In genomic region chr4:8728536-8729407, GRCh38 we compare ENCODE assay signal across 15 cellular contexts.
A peak's percentile ranks its signal among the peaks of the same experiment; 100 is the strongest.
DNase-seq lines count a peak whose midpoint lies in the region; ATAC-seq and TF ChIP-seq lines count a peak whose summit lies in the region.
"Had no signal": no experiment of that assay in that cellular context is flagged by ENCODE, and none has a peak within 500 bp of the region (broad histone marks: within the 10 kb centered on the region; RNA-seq: fewer than 3 reads in every experiment).

No MANE protein-coding gene starts in this region.

- H3K9me3 ChIP-seq in BLaER1 (no peaks in the 10 kb centered on the region), DND-41 (ENCODE audit: insufficient read depth, low read length, severe bottlenecking) (no peaks in the 10 kb centered on the region), endodermal cell (ENCODE audit: control insufficient read depth, low read length) (no peaks in the 10 kb centered on the region), neuronal stem cell (replicated peaks in 1 of 2; ENCODE audit: control insufficient read depth in 2 of 2, insufficient read depth in 1 of 2, low read depth in 1 of 2, low read length in 2 of 2) (no peaks in the 10 kb centered on the region)
- H3K9me3 ChIP-seq: MG63 had no signal

- no peaks in the 10 kb centered on the region for H3K36me3 Mint-ChIP-seq in endodermal cell (ENCODE audit: low read depth)

- ATAC-seq in DND-41 (ENCODE audit: insufficient read depth, low read depth): no peak
- ATAC-seq in GM18517 (IDR thresholded peaks at IDR 0.05; ENCODE audit: unreplicated experiment): no peak
- no peak for ATAC-seq in HG03565 (IDR thresholded peaks at IDR 0.05; ENCODE audit: unreplicated experiment)

- H3K9ac ChIP-seq in BLaER1 (no peak overlapping the region), DND-41 (ENCODE audit: low read depth, low read length) (no peak overlapping the region), endodermal cell (ENCODE audit: extremely low read depth, low read length, poor library complexity, severe bottlenecking) (no peak overlapping the region), neuronal stem cell (ENCODE audit: low read depth, low read length, poor library complexity) (no peak overlapping the region)

- DNase-seq in DND-41 (peak; percentile 1), endodermal cell (peak; percentile 30), neuronal stem cell (ENCODE audit: low spot score) (no peak), hypothalamus (lab: John Stamatoyannopoulos, UW) (no peak), SW480 (ENCODE audit: low spot score) (no peak)
- DNase-seq: activated naive CD4-positive, alpha-beta T cell; MG63; NCI-H1930; NCI-H446; nucleus accumbens; SIG-M5; stimulated activated CD4-positive, alpha-beta T cell treated with anti-CD3 and anti-CD28 coated beads, Interleukin-1b, Interleukin-23, amount 100 ng/mL, for 48 hours had no signal

- no peak overlapping the region for H3K27ac Mint-ChIP-seq in endodermal cell

- H4K20me1 ChIP-seq in BLaER1 (no peaks in the 10 kb centered on the region), DND-41 (ENCODE audit: insufficient read depth, low read length) (peaks cover 1% of the 10 kb centered on the region; the same call in 1 of the 2 replicates)

- no peak overlapping the region for H3K4me2 ChIP-seq in BLaER1
- no peak overlapping the region for H3K4me2 ChIP-seq in DND-41 (ENCODE audit: insufficient read depth, low read length)
- no peak overlapping the region for H3K4me2 ChIP-seq in neuronal stem cell (ENCODE audit: insufficient read depth, low read length, poor library complexity, severe bottlenecking)

- peaks cover 6% of the 10 kb centered on the region for H3K27me3 Mint-ChIP-seq in endodermal cell (ENCODE audit: insufficient read depth)

- H3K27me3 ChIP-seq in BLaER1 (no peaks in the 10 kb centered on the region), DND-41 (ENCODE audit: insufficient read depth, low read length, poor library complexity) (no peaks in the 10 kb centered on the region), endodermal cell (ENCODE audit: control insufficient read depth, insufficient read depth, low read length, poor library complexity, severe bottlenecking) (no peaks in the 10 kb centered on the region), neuronal stem cell (ENCODE audit: control insufficient read depth in 3 of 3, insufficient read depth in 3 of 3, low read depth in 1 of 3, low read length in 3 of 3) (peaks cover 0 to 5% (median 0%) of the 10 kb centered on the region in 3 experiments)
- H3K27me3 ChIP-seq: MG63 had no signal

- no peak overlapping the region for H4K8ac ChIP-seq in neuronal stem cell (ENCODE audit: low read depth, low read length)

- H3K27ac ChIP-seq in BLaER1: peak overlapping the region; percentile 62; the same call in 1 of the 2 replicates
- no peak overlapping the region for H3K27ac ChIP-seq in DND-41 (ENCODE audit: low read length)
- H3K27ac ChIP-seq in endodermal cell (ENCODE audit: low read depth, low read length): no peak overlapping the region
- no peak overlapping the region for H3K27ac ChIP-seq in neuronal stem cell (replicated peaks; ENCODE audit: low read length)

- H2BK15ac ChIP-seq in neuronal stem cell (ENCODE audit: low read length): peak overlapping the region; percentile 93

- H3K4me3 Mint-ChIP-seq in endodermal cell: no peak overlapping the region

- TF ChIP-seq CTCF in DND-41 (IDR thresholded peaks at IDR 0.05; ENCODE audit: borderline replicate concordance, extremely low read depth, low read length, poor library complexity, severe bottlenecking): no peak
- TF ChIP-seq CTCF in endodermal cell (conservative IDR thresholded peaks at IDR 0.05): no peak

- H3K36me3 ChIP-seq in BLaER1 (no peaks in the 10 kb centered on the region), DND-41 (ENCODE audit: insufficient read depth, low read length) (no peaks in the 10 kb centered on the region), endodermal cell (ENCODE audit: control insufficient read depth, insufficient read depth, low read length) (no peaks in the 10 kb centered on the region), neuronal stem cell (replicated peaks in 1 of 2; ENCODE audit: control insufficient read depth in 2 of 2, insufficient read depth in 2 of 2, low read length in 2 of 2) (no peaks in the 10 kb centered on the region)
- H3K36me3 ChIP-seq: MG63 had no signal

- H3K4me1 ChIP-seq in BLaER1 (peaks cover 17% of the 10 kb centered on the region), DND-41 (ENCODE audit: insufficient read depth, low read length) (no peaks in the 10 kb centered on the region), endodermal cell (ENCODE audit: control insufficient read depth, insufficient read depth, low read length) (no peaks in the 10 kb centered on the region), neuronal stem cell (ENCODE audit: control insufficient read depth in 2 of 2, insufficient read depth in 1 of 2, low read depth in 1 of 2, low read length in 2 of 2) (peaks cover 0 to 5% of the 10 kb centered on the region in 2 donors)

- H3K4ac ChIP-seq in neuronal stem cell (ENCODE audit: low read length): no peak overlapping the region

- H2AK5ac ChIP-seq in neuronal stem cell (ENCODE audit: low read depth, low read length): peak overlapping the region; percentile 83

- no peak overlapping the region for H4K91ac ChIP-seq in neuronal stem cell (ENCODE audit: low read depth, low read length, poor library complexity)

- H3K79me1 ChIP-seq in neuronal stem cell (ENCODE audit: low read depth, low read length): no peaks in the 10 kb centered on the region

- H3K4me3 ChIP-seq in BLaER1: no peak overlapping the region
- no peak overlapping the region for H3K4me3 ChIP-seq in DND-41 (ENCODE audit: low read depth in 1 of 2, low read length in 2 of 2)
- H3K4me3 ChIP-seq in endodermal cell (ENCODE audit: low read length): no peak overlapping the region
- H3K4me3 ChIP-seq in neuronal stem cell (ENCODE audit: low read length in 2 of 2): no peak overlapping the region
- H3K4me3 ChIP-seq: MG63 had no signal

- peak overlapping the region; percentile 67 for H2BK120ac ChIP-seq in neuronal stem cell (ENCODE audit: low read depth, low read length)

- peak overlapping the region; percentile 83 for H3K18ac ChIP-seq in neuronal stem cell (ENCODE audit: low read length)

- peak overlapping the region; percentile 53 for H2BK5ac ChIP-seq in neuronal stem cell (ENCODE audit: low read length)

- no peak overlapping the region for H3K23ac ChIP-seq in neuronal stem cell (ENCODE audit: low read depth, low read length, poor library complexity)

- H3K9me3 Mint-ChIP-seq in endodermal cell: peaks cover 9% of the 10 kb centered on the region

- H3K79me2 ChIP-seq in DND-41 (ENCODE audit: insufficient read depth, low read length): no peaks in the 10 kb centered on the region

- H2AFZ ChIP-seq in DND-41 (ENCODE audit: low read depth, low read length) (no peak overlapping the region), neuronal stem cell (ENCODE audit: low read length) (no peak overlapping the region)

- H2BK12ac ChIP-seq in neuronal stem cell (ENCODE audit: low read length): peak overlapping the region; percentile 41

- 88 to 92% methylated on average over 12 to 21 of the region's 21 CpGs for WGBS in endodermal cell (ENCODE audit: insufficient coverage in 1 of 2, insufficient read length in 1 of 2), 2 experiments
- WGBS in neuronal stem cell (ENCODE audit: extremely low coverage in 2 of 2, insufficient read length in 2 of 2, insufficient replicate concordance in 1 of 2), 2 donors: no CpG with 5 or more reads among the region's 21 CpGs

- H3K4me1 Mint-ChIP-seq in endodermal cell: peaks cover 5% of the 10 kb centered on the region

- H3K14ac ChIP-seq in neuronal stem cell (ENCODE audit: low read length): peak overlapping the region; percentile 56

Comparison
In these comparisons a context has a peak if more than half of its experiments do, and no peak if none do; other contexts are left out.
1. DNase-seq: peak in DND-41 (single experiment) and endodermal cell (single experiment); none in neuronal stem cell (single experiment), hypothalamus (0 of 51) and SW480 (single experiment).